In the genomic region with DNA sequence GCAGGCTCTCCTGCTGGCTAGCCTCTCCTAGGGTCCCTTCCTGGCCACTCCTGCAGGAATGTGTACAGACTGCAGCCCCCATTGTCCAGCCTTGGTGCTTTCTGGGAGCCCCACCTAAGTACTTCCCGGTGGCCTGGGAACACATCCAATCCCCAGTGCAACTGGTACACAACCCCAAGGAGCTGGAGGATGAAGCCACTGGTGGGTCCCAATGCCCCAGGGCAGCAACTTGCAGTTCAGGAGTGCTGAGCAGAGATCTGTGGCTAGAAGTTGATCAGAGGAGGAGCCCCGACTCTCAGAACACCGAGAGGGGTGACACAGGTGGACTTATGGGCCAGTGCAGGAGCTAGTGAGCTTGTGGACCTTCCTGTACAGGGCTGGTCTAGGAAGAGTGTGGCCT, we compare ENCODE assay signal across 16 cellular contexts.
DNase-seq lines count a peak whose midpoint lies in the region; ATAC-seq and TF ChIP-seq lines count a peak whose summit lies in the region.
"Had no signal": no experiment of that assay in that cellular context is flagged by ENCODE, and none has a peak within 500 bp of the region (broad histone marks: within the 10 kb centered on the region; RNA-seq: fewer than 3 reads in every experiment).

No MANE protein-coding gene starts in this region.

- intact Hi-C loops in naive thymus-derived CD4-positive, alpha-beta T cell (cut with micrococcal nuclease) = no loop called here
- intact Hi-C loops in spleen (cut with DNase I; ENCODE audit: low total_unique reads) = no loop called here

- CTCF ChIA-PET in naive thymus-derived CD4-positive, alpha-beta T cell (lab: Charles Lee) = no interaction called here

- no peaks in the 10 kb centered on the region for H3F3A ChIP-seq in OCI-LY1 (ENCODE audit: insufficient read depth, low read length)

- DNase-seq in D341Med (ENCODE audit: low spot score) (peak; percentile 6), spleen (peak; percentile 38), AG08396 (ENCODE audit: low spot score) (no peak), RPMI8226 (no peak)
- DNase-seq in naive thymus-derived CD4-positive, alpha-beta T cell = no peak
- DNase-seq: BE2C; C1 segment of cervical spinal cord; CD4-positive, CD25-positive, alpha-beta regulatory T cell; CD8-positive, alpha-beta memory T cell; DMS79 treated with DMSO at 0.1 percent for 48 hours; GF-D8; HCEC 1CT; IMR-90 had no signal

- 0 out of 2 replicates have a peak overlapping the region, but pooled peaks have one; percentile 23 for H2AFZ ChIP-seq in OCI-LY1 (ENCODE audit: low read length)
- H2AFZ ChIP-seq: GM23338 had no signal

- H3K9ac ChIP-seq in OCI-LY1 (ENCODE audit: low read length) = no peak overlapping the region

- H3K4me2 ChIP-seq in OCI-LY1 (ENCODE audit: low read length) = no peak overlapping the region
- H3K4me2 ChIP-seq: GM23338 had no signal

- H3K4me3 ChIP-seq in OCI-LY1 (ENCODE audit: low read depth, low read length, poor library complexity, severe bottlenecking) = no peak overlapping the region
- H3K4me3 ChIP-seq in naive thymus-derived CD4-positive, alpha-beta T cell (ENCODE audit: low read length) = no peak overlapping the region
- H3K4me3 ChIP-seq in spleen = no peak overlapping the region
- H3K4me3 ChIP-seq: GM23338 had no signal

- H3K79me2 ChIP-seq in OCI-LY1 (ENCODE audit: insufficient read depth, low read length) = no peaks in the 10 kb centered on the region

- 72 to 97% (median 86%) methylated on average over 3 of the region's 3 CpGs for WGBS in spleen, 5 donors

- peaks cover 2 to 27% (median 8%) of the 10 kb centered on the region in 11 donors for H3K9me3 Mint-ChIP-seq in naive thymus-derived CD4-positive, alpha-beta T cell

- peaks cover 0 to 7% (median 3%) of the 10 kb centered on the region in 5 donors for H3K36me3 Mint-ChIP-seq in naive thymus-derived CD4-positive, alpha-beta T cell

- no peak overlapping the region for H3K27ac ChIP-seq in OCI-LY1 (ENCODE audit: low read depth, low read length, poor library complexity, severe bottlenecking)
- H3K27ac ChIP-seq in naive thymus-derived CD4-positive, alpha-beta T cell (ENCODE audit: low read depth, low read length) = no peak overlapping the region
- H3K27ac ChIP-seq in spleen = no peak overlapping the region

- H3K9me3 ChIP-seq in OCI-LY1 (ENCODE audit: low read length) = no peaks in the 10 kb centered on the region
- H3K9me3 ChIP-seq in naive thymus-derived CD4-positive, alpha-beta T cell (ENCODE audit: control insufficient read depth in 2 of 3, low read length in 3 of 3) = no peaks in the 10 kb centered on the region
- no peaks in the 10 kb centered on the region for H3K9me3 ChIP-seq in spleen
- H3K9me3 ChIP-seq: BE2C had no signal

- no peaks in the 10 kb centered on the region for H3K27me3 Mint-ChIP-seq in naive thymus-derived CD4-positive, alpha-beta T cell
- H3K27me3 Mint-ChIP-seq: CD4-positive, CD25-positive, alpha-beta regulatory T cell had no signal

- H3K4me3 Mint-ChIP-seq in naive thymus-derived CD4-positive, alpha-beta T cell = no peak overlapping the region
- H3K4me3 Mint-ChIP-seq: CD4-positive, CD25-positive, alpha-beta regulatory T cell; CD8-positive, alpha-beta memory T cell; GM23338 had no signal

- TF ChIP-seq POLR2A in spleen (IDR thresholded peaks at IDR 0.05) = no peak

- H3K27me3 ChIP-seq in OCI-LY1 (ENCODE audit: insufficient read depth, low read length) = no peaks in the 10 kb centered on the region
- no peaks in the 10 kb centered on the region for H3K27me3 ChIP-seq in naive thymus-derived CD4-positive, alpha-beta T cell (ENCODE audit: control insufficient read depth in 2 of 2, insufficient read depth in 2 of 2, low read length in 2 of 2)
- H3K27me3 ChIP-seq in spleen (replicated peaks in 1 of 7) = no peaks in the 10 kb centered on the region
- H3K27me3 ChIP-seq: BE2C had no signal

- POLR2A ChIA-PET in naive thymus-derived CD4-positive, alpha-beta T cell (lab: Charles Lee) = interaction anchor here (0.6 to 0.9 kb wide), 2 partner anchors 10 to 156 kb away, joined by 3 to 4 read pairs; no protein-coding TSS in a partner anchor

- peak; percentile 22 for ATAC-seq in naive thymus-derived CD4-positive, alpha-beta T cell
- ATAC-seq in SK-N-SH treated with all-trans-retinoic acid at 6 μM for 48 hours = no peak
- ATAC-seq: GM23338 had no signal

- H3K9me2 ChIP-seq in OCI-LY1 (ENCODE audit: low read depth, low read length) = no peaks in the 10 kb centered on the region

- H3K36me3 ChIP-seq in OCI-LY1 (ENCODE audit: insufficient read depth, low read length) = no peaks in the 10 kb centered on the region
- H3K36me3 ChIP-seq in naive thymus-derived CD4-positive, alpha-beta T cell (ENCODE audit: control insufficient read depth in 2 of 3, insufficient read depth in 3 of 3, low read length in 3 of 3) = no peaks in the 10 kb centered on the region
- no peaks in the 10 kb centered on the region for H3K36me3 ChIP-seq in spleen
- H3K36me3 ChIP-seq: BE2C had no signal

- peaks cover 0 to 11% (median 8%) of the 10 kb centered on the region in 7 donors for H3K4me1 Mint-ChIP-seq in naive thymus-derived CD4-positive, alpha-beta T cell
- H3K4me1 Mint-ChIP-seq: GM23338 had no signal

- no peak for TF ChIP-seq CTCF in OCI-LY1 (IDR thresholded peaks at IDR 0.05; ENCODE audit: low read length)
- no peak for TF ChIP-seq CTCF in spleen (IDR thresholded peaks at IDR 0.05 in 8 of 11, conservative IDR thresholded peaks at IDR 0.05 in 3 of 11)

- H3K27ac Mint-ChIP-seq in naive thymus-derived CD4-positive, alpha-beta T cell = peak overlapping the region in 1 of 9 donors; percentile 40
- H3K27ac Mint-ChIP-seq: CD8-positive, alpha-beta memory T cell; GM23338 had no signal

- no peaks in the 10 kb centered on the region for H4K20me1 ChIP-seq in OCI-LY1 (ENCODE audit: insufficient read depth, low read length)

- H3K4me1 ChIP-seq in OCI-LY1 (ENCODE audit: insufficient read depth, low read length, severe bottlenecking) = no peaks in the 10 kb centered on the region
- H3K4me1 ChIP-seq in naive thymus-derived CD4-positive, alpha-beta T cell (ENCODE audit: control insufficient read depth in 2 of 2, insufficient read depth in 2 of 2, low read length in 2 of 2) = no peaks in the 10 kb centered on the region
- H3K4me1 ChIP-seq in spleen = no peaks in the 10 kb centered on the region
- H3K4me1 ChIP-seq: BE2C had no signal

TF ChIP-seq in SK-N-SH treated with all-trans-retinoic acid at 6 μM for 48 hours, 23 proteins besides CTCF, POLR2A, EP300 and RAD21 (continues in another document):
- no peak for TF ChIP-seq SNAI2 (CRISPR knock-in tag; IDR thresholded peaks at IDR 0.05)
- TF ChIP-seq, protein P1, sequence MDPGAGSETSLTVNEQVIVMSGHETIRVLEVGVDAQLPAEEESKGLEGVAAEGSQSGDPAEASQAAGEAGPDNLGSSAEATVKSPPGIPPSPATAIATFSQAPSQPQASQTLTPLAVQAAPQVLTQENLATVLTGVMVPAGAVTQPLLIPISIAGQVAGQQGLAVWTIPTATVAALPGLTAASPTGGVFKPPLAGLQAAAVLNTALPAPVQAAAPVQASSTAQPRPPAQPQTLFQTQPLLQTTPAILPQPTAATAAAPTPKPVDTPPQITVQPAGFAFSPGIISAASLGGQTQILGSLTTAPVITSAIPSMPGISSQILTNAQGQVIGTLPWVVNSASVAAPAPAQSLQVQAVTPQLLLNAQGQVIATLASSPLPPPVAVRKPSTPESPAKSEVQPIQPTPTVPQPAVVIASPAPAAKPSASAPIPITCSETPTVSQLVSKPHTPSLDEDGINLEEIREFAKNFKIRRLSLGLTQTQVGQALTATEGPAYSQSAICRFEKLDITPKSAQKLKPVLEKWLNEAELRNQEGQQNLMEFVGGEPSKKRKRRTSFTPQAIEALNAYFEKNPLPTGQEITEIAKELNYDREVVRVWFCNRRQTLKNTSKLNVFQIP (CRISPR knock-in tag; IDR thresholded peaks at IDR 0.05; ENCODE audit: borderline replicate concordance, low read depth) = no peak
- no peak for TF ChIP-seq TCF4 (CRISPR knock-in tag; IDR thresholded peaks at IDR 0.05; ENCODE audit: borderline replicate concordance)
- no peak for TF ChIP-seq TOX (CRISPR knock-in tag; IDR thresholded peaks at IDR 0.05; ENCODE audit: borderline replicate concordance)
- TF ChIP-seq ZNF565 (CRISPR knock-in tag; conservative IDR thresholded peaks at IDR 0.05; ENCODE audit: low read depth) = no peak
- TF ChIP-seq ARNTL (CRISPR knock-in tag; IDR thresholded peaks at IDR 0.05; ENCODE audit: borderline replicate concordance, low read depth) = no peak
- TF ChIP-seq OSR1 (CRISPR knock-in tag; IDR thresholded peaks at IDR 0.05) = no peak
- TF ChIP-seq, protein P2, sequence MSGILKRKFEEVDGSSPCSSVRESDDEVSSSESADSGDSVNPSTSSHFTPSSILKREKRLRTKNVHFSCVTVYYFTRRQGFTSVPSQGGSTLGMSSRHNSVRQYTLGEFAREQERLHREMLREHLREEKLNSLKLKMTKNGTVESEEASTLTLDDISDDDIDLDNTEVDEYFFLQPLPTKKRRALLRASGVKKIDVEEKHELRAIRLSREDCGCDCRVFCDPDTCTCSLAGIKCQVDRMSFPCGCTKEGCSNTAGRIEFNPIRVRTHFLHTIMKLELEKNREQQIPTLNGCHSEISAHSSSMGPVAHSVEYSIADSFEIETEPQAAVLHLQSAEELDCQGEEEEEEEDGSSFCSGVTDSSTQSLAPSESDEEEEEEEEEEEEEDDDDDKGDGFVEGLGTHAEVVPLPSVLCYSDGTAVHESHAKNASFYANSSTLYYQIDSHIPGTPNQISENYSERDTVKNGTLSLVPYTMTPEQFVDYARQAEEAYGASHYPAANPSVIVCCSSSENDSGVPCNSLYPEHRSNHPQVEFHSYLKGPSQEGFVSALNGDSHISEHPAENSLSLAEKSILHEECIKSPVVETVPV (CRISPR knock-in tag; IDR thresholded peaks at IDR 0.05) = no peak
- no peak for TF ChIP-seq PPARA (CRISPR knock-in tag; IDR thresholded peaks at IDR 0.05; ENCODE audit: borderline replicate concordance)
- TF ChIP-seq, protein P3, sequence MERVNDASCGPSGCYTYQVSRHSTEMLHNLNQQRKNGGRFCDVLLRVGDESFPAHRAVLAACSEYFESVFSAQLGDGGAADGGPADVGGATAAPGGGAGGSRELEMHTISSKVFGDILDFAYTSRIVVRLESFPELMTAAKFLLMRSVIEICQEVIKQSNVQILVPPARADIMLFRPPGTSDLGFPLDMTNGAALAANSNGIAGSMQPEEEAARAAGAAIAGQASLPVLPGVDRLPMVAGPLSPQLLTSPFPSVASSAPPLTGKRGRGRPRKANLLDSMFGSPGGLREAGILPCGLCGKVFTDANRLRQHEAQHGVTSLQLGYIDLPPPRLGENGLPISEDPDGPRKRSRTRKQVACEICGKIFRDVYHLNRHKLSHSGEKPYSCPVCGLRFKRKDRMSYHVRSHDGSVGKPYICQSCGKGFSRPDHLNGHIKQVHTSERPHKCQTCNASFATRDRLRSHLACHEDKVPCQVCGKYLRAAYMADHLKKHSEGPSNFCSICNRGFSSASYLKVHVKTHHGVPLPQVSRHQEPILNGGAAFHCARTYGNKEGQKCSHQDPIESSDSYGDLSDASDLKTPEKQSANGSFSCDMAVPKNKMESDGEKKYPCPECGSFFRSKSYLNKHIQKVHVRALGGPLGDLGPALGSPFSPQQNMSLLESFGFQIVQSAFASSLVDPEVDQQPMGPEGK (CRISPR knock-in tag; IDR thresholded peaks at IDR 0.05; ENCODE audit: borderline replicate concordance) = no peak
- no peak for TF ChIP-seq ZC3H10 (CRISPR knock-in tag; IDR thresholded peaks at IDR 0.05)
- no peak for TF ChIP-seq CSDC2 (CRISPR knock-in tag; IDR thresholded peaks at IDR 0.05)
- no peak for TF ChIP-seq ISL1 (CRISPR knock-in tag; IDR thresholded peaks at IDR 0.05)

Comparison
In these comparisons a context has a peak if more than half of its experiments do, and no peak if none do; other contexts are left out.
1. DNase-seq: peak in D341Med (single experiment) and spleen (single experiment); none in naive thymus-derived CD4-positive, alpha-beta T cell (0 of 9), AG08396 (single experiment) and RPMI8226 (single experiment).